ENCODE assay signal across 10 cellular contexts in the genomic region with DNA sequence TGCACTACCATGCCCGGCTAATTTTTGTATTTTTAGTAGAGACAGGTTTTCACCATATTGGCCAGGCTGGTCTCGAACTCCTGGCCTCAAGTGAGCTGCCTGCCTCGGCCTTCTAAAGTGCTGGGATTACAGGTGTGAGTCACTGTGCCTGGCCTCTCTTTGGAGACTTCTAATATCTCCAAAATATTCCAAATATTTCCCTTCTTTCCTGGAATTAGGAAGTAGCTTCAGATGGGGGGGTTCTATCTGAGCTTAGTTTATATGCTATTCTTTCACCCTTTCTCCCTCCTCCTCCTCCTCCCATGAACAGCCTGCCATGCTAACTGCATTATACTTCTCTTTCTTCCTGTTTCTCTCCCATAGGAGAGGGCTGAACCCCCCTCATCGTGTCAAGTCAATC. TPM values are rescaled to one million over a fixed set of nuclear protein-coding genes. Genes with fewer than 3 reads are reported as not detected.
A peak's percentile ranks its signal among the peaks of the same experiment; 100 is the strongest.
DNase-seq lines count a peak whose midpoint lies in the region; ATAC-seq, FAIRE-seq and TF ChIP-seq lines count a peak whose summit lies in the region.
"Not testable (repeated sequence)": the region's sequence is repeated elsewhere in the genome, so short reads cannot be mapped to it uniquely, and the experiment has no call there.
"Had no signal": no experiment of that assay in that cellular context is flagged by ENCODE, and none has a peak within 500 bp of the region (broad histone marks: within the 10 kb centered on the region; RNA-seq: fewer than 3 reads in every experiment).

No MANE protein-coding gene starts in this region.

- H4K20me1 ChIP-seq in HCT116 (ENCODE audit: insufficient read depth); HepG2 (ENCODE audit: insufficient read depth, low read length); osteoblast (ENCODE audit: insufficient read depth, low read length): not testable (repeated sequence)

- not testable (repeated sequence) for H3K9ac ChIP-seq in HCT116 (ENCODE audit: low read length); HepG2 (ENCODE audit: insufficient read depth, low read depth, low read length)

- H3K27ac Mint-ChIP-seq in activated B cell treated with CpG ODN at 0.5 μM for 24 hours: peak overlapping the region; percentile 79
- peak overlapping the region; percentile 99 for H3K27ac Mint-ChIP-seq in activated naive CD8-positive, alpha-beta T cell treated with anti-CD3 and anti-CD28 coated beads for 36 hours
- peak overlapping the region; percentile 92 to 95 for H3K27ac Mint-ChIP-seq in effector memory CD8-positive, alpha-beta T cell

- TF ChIP-seq RAD21 in HCT116 (IDR thresholded peaks at IDR 0.05; ENCODE audit: low read depth); HepG2 (CRISPR knock-in tag; IDR thresholded peaks at IDR 0.05): not testable (repeated sequence)

- not testable (repeated sequence) for TF ChIP-seq EP300 in HepG2 (IDR thresholded peaks at IDR 0.05; ENCODE audit: low read depth in 2 of 2, low read length in 2 of 2); HepG2 (CRISPR knock-in tag; IDR thresholded peaks at IDR 0.05; ENCODE audit: borderline replicate concordance); stomach (IDR thresholded peaks at IDR 0.05)

- H3K4me3 ChIP-seq in HCT116 (replicated peaks in 1 of 2; ENCODE audit: low read depth in 1 of 2, low read length in 2 of 2); HepG2 (replicated peaks in 1 of 3; ENCODE audit: insufficient read depth in 1 of 3, low read depth in 2 of 3, low read length in 3 of 3); osteoblast (ENCODE audit: insufficient read depth, low read length); stomach: not testable (repeated sequence)

- H3K36me3 ChIP-seq in HCT116 (ENCODE audit: control insufficient read depth in 1 of 2, insufficient read depth in 2 of 2, low read length in 2 of 2): not testable (repeated sequence)
- H3K36me3 ChIP-seq in HepG2 (replicated peaks in 1 of 2; ENCODE audit: control insufficient read depth in 1 of 2, insufficient read depth in 2 of 2, low read length in 2 of 2) (peaks cover 20 to 53% of the 10 kb centered on the region in 2 experiments), osteoblast (ENCODE audit: insufficient read depth, low read length) (peaks cover 12% of the 10 kb centered on the region), stomach (peaks cover 23 to 48% (median 44%) of the 10 kb centered on the region in 4 donors)

- H3K79me2 ChIP-seq in HCT116 (ENCODE audit: insufficient read depth, low read length) (peaks cover 13% of the 10 kb centered on the region; the same call in 1 of the 2 replicates), HepG2 (ENCODE audit: insufficient read depth, low read length) (peaks cover 48% of the 10 kb centered on the region), osteoblast (ENCODE audit: insufficient read depth, low read length) (peaks cover 21% of the 10 kb centered on the region)

- in situ Hi-C loops in HepG2 (cut with HindIII; ENCODE audit: extremely low pct_ligation_motif_present, low pct_unique_long_range_greater_than_20kb): not testable (repeated sequence)

- H3K9me3 ChIP-seq in HCT116 (ENCODE audit: control insufficient read depth in 1 of 2, insufficient read depth in 1 of 2, low read depth in 1 of 2, low read length in 2 of 2); HepG2 (ENCODE audit: low read length); osteoblast (ENCODE audit: low read depth, low read length); stomach: not testable (repeated sequence)

- H3K4me2 ChIP-seq in HCT116 (ENCODE audit: low read length) (peak overlapping the region; percentile 79; the same call in 1 of the 2 replicates), HepG2 (ENCODE audit: low read depth, low read length) (0 out of 2 replicates have a peak overlapping the region, but pooled peaks have one; percentile 86)
- H3K4me2 ChIP-seq in osteoblast (ENCODE audit: insufficient read depth, low read length): not testable (repeated sequence)

- CTCF ChIA-PET in HCT116 (lab: Charles Lee): interaction anchor here (1.7 kb wide), 1 partner anchor 11 kb away, joined by 10 read pairs; no protein-coding TSS in a partner anchor
- CTCF ChIA-PET in activated B cell treated with CpG ODN at 0.5 μM for 24 hours (lab: Charles Lee): interaction anchor here (0.6 to 2.2 kb wide), 3 partner anchors 11 to 40 kb away, joined by 3 to 8 read pairs (median 3); no protein-coding TSS in a partner anchor
- CTCF ChIA-PET in HepG2 (lab: Yijun Ruan, JAX; ENCODE audit: low intra/inter-chr PET ratio, low total read pairs): not testable (repeated sequence)

- not testable (repeated sequence) for H3K27me3 Mint-ChIP-seq in activated B cell treated with CpG ODN at 0.5 μM for 24 hours; activated naive CD8-positive, alpha-beta T cell treated with anti-CD3 and anti-CD28 coated beads for 36 hours; effector memory CD8-positive, alpha-beta T cell

- not testable (repeated sequence) for H3K4me3 Mint-ChIP-seq in activated B cell treated with CpG ODN at 0.5 μM for 24 hours
- peak overlapping the region; percentile 41 for H3K4me3 Mint-ChIP-seq in activated naive CD8-positive, alpha-beta T cell treated with anti-CD3 and anti-CD28 coated beads for 36 hours
- peak overlapping the region; percentile 91 to 92 for H3K4me3 Mint-ChIP-seq in effector memory CD8-positive, alpha-beta T cell

- POLR2A ChIA-PET in HCT116 (lab: Charles Lee): interaction anchor here (2.1 kb wide), 1 partner anchor 10 kb away, joined by 8 read pairs; the partner anchor contains the start of gene AGFG2
- POLR2A ChIA-PET in activated B cell treated with CpG ODN at 0.5 μM for 24 hours (lab: Charles Lee): interaction anchor here (1.5 to 2.4 kb wide), 3 partner anchors 9 to 119 kb away, joined by 3 to 14 read pairs (median 13); partner anchors contain the start of genes AGFG2, MEPCE and ZCWPW1
- POLR2A ChIA-PET in HepG2 (lab: Yijun Ruan, JAX): interaction anchor here (0.9 to 2.1 kb wide), 3 partner anchors 9 to 11 kb away, joined by 3 to 7 read pairs (median 7); partner anchors contain the start of gene AGFG2

- DNase-seq in A172 (ENCODE audit: low spot score) (peak; percentile 25), osteoblast (ENCODE audit: insufficient read length, low spot score, missing footprints) (peak; percentile 46)
- DNase-seq in HCT116 (ENCODE audit: low read depth, low spot score); activated B cell treated with CpG ODN at 0.5 μM for 24 hours; activated naive CD8-positive, alpha-beta T cell treated with anti-CD3 and anti-CD28 coated beads for 36 hours; effector memory CD8-positive, alpha-beta T cell; HepG2 (ENCODE audit: low spot score); stomach: not testable (repeated sequence)

- not testable (repeated sequence) for H3K9me2 ChIP-seq in HCT116 (ENCODE audit: insufficient read depth)

- not testable (repeated sequence) for H3K27me3 ChIP-seq in HCT116 (ENCODE audit: insufficient read depth, low read length); HepG2 (ENCODE audit: control insufficient read depth in 1 of 2, insufficient read depth in 2 of 2, low read length in 2 of 2); osteoblast (ENCODE audit: insufficient read depth, low read length); stomach

- not testable (repeated sequence) for BruUV-seq in HCT116 (replicated peaks; lab: Mats Ljungman, UMichigan); HepG2 (replicated peaks; lab: Mats Ljungman, UMichigan)

- not testable (repeated sequence) for TF ChIP-seq POLR2A in HCT116 (IDR thresholded peaks at IDR 0.05; ENCODE audit: borderline replicate concordance, extremely low read depth, insufficient read depth, insufficient read length); HepG2 (IDR thresholded peaks at IDR 0.05; ENCODE audit: insufficient read depth in 1 of 2, low read depth in 2 of 2, low read length in 2 of 2); stomach (IDR thresholded peaks at IDR 0.05)

- RAD21 ChIA-PET in HCT116 (lab: Charles Lee; ENCODE audit: low non-redundant PET in 1 of 2, low total read pairs in 2 of 2, uncharacterized antibody in 2 of 2, unreplicated experiment in 2 of 2): not testable (repeated sequence)

- TF ChIP-seq CTCF in HCT116 (IDR thresholded peaks at IDR 0.05 in 2 of 3, conservative IDR thresholded peaks at IDR 0.05 in 1 of 3; ENCODE audit: borderline replicate concordance in 1 of 3, insufficient read depth in 1 of 3, low read depth in 2 of 3, low read length in 2 of 3); activated B cell treated with CpG ODN at 0.5 μM for 24 hours (IDR thresholded peaks at IDR 0.05); HepG2 (CRISPR knock-in tag; IDR thresholded peaks at IDR 0.05); osteoblast (IDR thresholded peaks at IDR 0.05; ENCODE audit: extremely low read depth, low read depth, low read length); stomach (IDR thresholded peaks at IDR 0.05): not testable (repeated sequence)

- H3K4me1 ChIP-seq in HCT116 (ENCODE audit: control insufficient read depth in 1 of 2, insufficient read depth in 2 of 2, low read length in 2 of 2) (peaks cover 48 to 52% of the 10 kb centered on the region in 2 experiments), HepG2 (ENCODE audit: insufficient read depth, low read length) (peaks cover 86% of the 10 kb centered on the region), osteoblast (ENCODE audit: insufficient read depth, low read length) (peaks cover 50% of the 10 kb centered on the region), stomach (peaks cover 57 to 65% (median 63%) of the 10 kb centered on the region in 4 donors)

- peaks cover 65% of the 10 kb centered on the region for H3K4me1 Mint-ChIP-seq in activated B cell treated with CpG ODN at 0.5 μM for 24 hours
- H3K4me1 Mint-ChIP-seq in activated naive CD8-positive, alpha-beta T cell treated with anti-CD3 and anti-CD28 coated beads for 36 hours: peaks cover 66% of the 10 kb centered on the region
- H3K4me1 Mint-ChIP-seq in effector memory CD8-positive, alpha-beta T cell (ENCODE audit: low read depth in 2 of 2): peaks cover 65% of the 10 kb centered on the region in 2 donors

- H2AFZ ChIP-seq in HCT116 (ENCODE audit: low read depth, low read length, poor library complexity, severe bottlenecking); HepG2 (ENCODE audit: low read length); osteoblast (ENCODE audit: low read length): not testable (repeated sequence)

- intact Hi-C loops in HCT116 (cut with micrococcal nuclease); activated B cell treated with CpG ODN at 0.5 μM for 24 hours (cut with micrococcal nuclease); HepG2 (cut with micrococcal nuclease; ENCODE audit: unreplicated experiment); stomach (cut with DNase I; ENCODE audit: low total_unique reads): not testable (repeated sequence)

- H3K27ac ChIP-seq in HCT116 (ENCODE audit: low read depth, low read length); osteoblast (ENCODE audit: low read depth, low read length): not testable (repeated sequence)
- H3K27ac ChIP-seq in HepG2 (ENCODE audit: extremely low read length, insufficient read depth, low read length) (peak overlapping the region; percentile 94), stomach (peak overlapping the region in 4 of 5 donors; percentile 88 to 94 (median 90))

- peaks cover 12% of the 10 kb centered on the region for H3K36me3 Mint-ChIP-seq in activated B cell treated with CpG ODN at 0.5 μM for 24 hours (ENCODE audit: low read depth)
- H3K36me3 Mint-ChIP-seq in activated naive CD8-positive, alpha-beta T cell treated with anti-CD3 and anti-CD28 coated beads for 36 hours: peaks cover 46% of the 10 kb centered on the region
- H3K36me3 Mint-ChIP-seq in effector memory CD8-positive, alpha-beta T cell (ENCODE audit: insufficient read depth): peaks cover 42% of the 10 kb centered on the region

- not testable (repeated sequence) for ATAC-seq in HCT116; activated B cell treated with CpG ODN at 0.5 μM for 24 hours (ENCODE audit: low read depth); effector memory CD8-positive, alpha-beta T cell (replicated peaks); HepG2

- 91% methylated on average over 4 of the region's 4 CpGs for WGBS in HepG2 (ENCODE audit: low lambda C conversion rate)
- WGBS in stomach, 5 donors: 71 to 83% (median 81%) methylated on average over 4 of the region's 4 CpGs

- not testable (repeated sequence) for FAIRE-seq in HepG2 (lab: Jason Lieb, UNC)

- H3K9me3 Mint-ChIP-seq in activated B cell treated with CpG ODN at 0.5 μM for 24 hours; activated naive CD8-positive, alpha-beta T cell treated with anti-CD3 and anti-CD28 coated beads for 36 hours; effector memory CD8-positive, alpha-beta T cell: not testable (repeated sequence)

RNA-seq across cellular contexts. Expression of gene AGFG2, which starts 9.5 kb away (rescaled TPM):
- 6.8 and 8.8 TPM in 2 replicates for total RNA-seq in A172 (2014; rRNA removed; shearing (Covaris generic))
- total RNA-seq in HCT116 (2021; ENCODE audit: unreplicated experiment): 14.0 TPM
- 7.8 and 9.2 TPM in 2 replicates for polyA plus RNA-seq in HCT116 (2012)
- total RNA-seq in activated B cell treated with CpG ODN at 0.5 μM for 24 hours: 9.5 and 10.8 TPM in 2 replicates
- 10 to 100 TPM; 52.4 to 55.4 TPM for total RNA-seq in activated naive CD8-positive, alpha-beta T cell treated with anti-CD3 and anti-CD28 coated beads for 36 hours
- total RNA-seq in HepG2 (2016; rRNA removed; fragmentation: Illumina TruSeq; extraction: Trizol): 117 and 132 TPM in 2 replicates
- 31.9 and 33.3 TPM in 2 replicates for total RNA-seq in HepG2 (2016; cell fraction: cytosol; rRNA removed; fragmentation: Illumina TruSeq; extraction: Trizol; ENCODE audit: low read depth)
- total RNA-seq in HepG2 (2016; cell fraction: insoluble cytoplasmic fraction; rRNA removed; fragmentation: Illumina TruSeq; extraction: Trizol): 111 and 137 TPM in 2 replicates
- total RNA-seq in HepG2 (2016; cell fraction: membrane; rRNA removed; fragmentation: Illumina TruSeq; extraction: Trizol): 66.9 and 73.0 TPM in 2 replicates
- 58.2 and 67.9 TPM in 2 replicates for total RNA-seq in HepG2 (2016; cell fraction: nucleus; rRNA removed; fragmentation: Illumina TruSeq; extraction: Trizol)
- polyA plus RNA-seq in HepG2 (2011; rRNA removed): 125 and 127 TPM in 2 replicates
- polyA plus RNA-seq in HepG2 (2011; cell fraction: cytosol; rRNA removed): 56.3 and 126 TPM in 2 replicates
- 211 and 341 TPM in 2 replicates for polyA plus RNA-seq in HepG2 (2011; cell fraction: nucleus; rRNA removed)
- polyA plus RNA-seq in HepG2 (2012): 63.5 and 68.9 TPM in 2 replicates
- 20.7 and 23.5 TPM in 2 replicates for polyA plus RNA-seq in HepG2 (2016; cell fraction: cytosol; fragmentation: Illumina TruSeq; extraction: Trizol; ENCODE audit: low read depth)
- polyA plus RNA-seq in HepG2 (2016; cell fraction: insoluble cytoplasmic fraction; fragmentation: Illumina TruSeq; extraction: Trizol; ENCODE audit: low read depth): 136 and 157 TPM in 2 replicates
- polyA plus RNA-seq in HepG2 (2016; cell fraction: membrane; fragmentation: Illumina TruSeq; extraction: Trizol; ENCODE audit: low read depth): 44.8 and 50.5 TPM in 2 replicates
- 131 TPM in 2 replicates for polyA plus RNA-seq in HepG2 (2016; cell fraction: nucleus; fragmentation: Illumina TruSeq; extraction: Trizol; ENCODE audit: insufficient read depth, low read depth)
- polyA minus RNA-seq in HepG2 (2011; rRNA and poly(A)+ RNA removed; ENCODE audit: low replicate concordance): 24.8 and 334 TPM in 2 replicates
- 131 and 176 TPM in 2 replicates for polyA minus RNA-seq in HepG2 (2011; cell fraction: cytosol; rRNA and poly(A)+ RNA removed)
- 107 and 124 TPM in 2 replicates for polyA minus RNA-seq in HepG2 (2011; cell fraction: nucleus; rRNA and poly(A)+ RNA removed)
- 6.5 and 9.4 TPM in 2 replicates for total RNA-seq in osteoblast
- 100 to 1,000 TPM in 1 of 5 donors, 10 to 100 TPM in 3, 1 to 10 TPM in 1; 8.4 to 154 (median 16.4) TPM for total RNA-seq in stomach
- polyA plus RNA-seq in stomach: 10 to 100 TPM in 2 of 3 donors, 1 to 10 TPM in 1; 7.9 to 11.0 (median 10.2) TPM

RNA-seq across cellular contexts. Expression of gene SAP25, which starts 25.2 kb away (rescaled TPM):
- total RNA-seq in A172 (2014; rRNA removed; shearing (Covaris generic)): 0.19 and 0.55 TPM in 2 replicates
- 4.4 TPM for total RNA-seq in HCT116 (2021; ENCODE audit: unreplicated experiment)
- polyA plus RNA-seq in HCT116 (2012): 2.9 and 3.0 TPM in 2 replicates
- 13.8 and 24.1 TPM in 2 replicates for total RNA-seq in activated B cell treated with CpG ODN at 0.5 μM for 24 hours
- total RNA-seq in activated naive CD8-positive, alpha-beta T cell treated with anti-CD3 and anti-CD28 coated beads for 36 hours: 1 to 10 TPM; 4.4 to 6.0 TPM
- total RNA-seq in HepG2 (2016; rRNA removed; fragmentation: Illumina TruSeq; extraction: Trizol): 0.15 TPM in 1 of 2 replicates, not detected in the other
- total RNA-seq in HepG2 (2016; cell fraction: cytosol; rRNA removed; fragmentation: Illumina TruSeq; extraction: Trizol; ENCODE audit: low read depth): not detected in 2 replicates
- not detected in 2 replicates for total RNA-seq in HepG2 (2016; cell fraction: insoluble cytoplasmic fraction; rRNA removed; fragmentation: Illumina TruSeq; extraction: Trizol)
- total RNA-seq in HepG2 (2016; cell fraction: membrane; rRNA removed; fragmentation: Illumina TruSeq; extraction: Trizol): not detected in 2 replicates
- not detected in 2 replicates for total RNA-seq in HepG2 (2016; cell fraction: nucleus; rRNA removed; fragmentation: Illumina TruSeq; extraction: Trizol)
- polyA plus RNA-seq in HepG2 (2011; rRNA removed): 0.20 TPM in 2 replicates
- polyA plus RNA-seq in HepG2 (2011; cell fraction: cytosol; rRNA removed): 0.13 TPM in 1 of 2 replicates, not detected in the other
- 2.5 and 2.6 TPM in 2 replicates for polyA plus RNA-seq in HepG2 (2011; cell fraction: nucleus; rRNA removed)
- 0.70 and 1.9 TPM in 2 replicates for polyA plus RNA-seq in HepG2 (2012)
- polyA plus RNA-seq in HepG2 (2016; cell fraction: cytosol; fragmentation: Illumina TruSeq; extraction: Trizol; ENCODE audit: low read depth): 0.32 and 0.41 TPM in 2 replicates
- polyA plus RNA-seq in HepG2 (2016; cell fraction: insoluble cytoplasmic fraction; fragmentation: Illumina TruSeq; extraction: Trizol; ENCODE audit: low read depth): not detected in 2 replicates
- not detected in 2 replicates for polyA plus RNA-seq in HepG2 (2016; cell fraction: membrane; fragmentation: Illumina TruSeq; extraction: Trizol; ENCODE audit: low read depth)
- not detected in 2 replicates for polyA plus RNA-seq in HepG2 (2016; cell fraction: nucleus; fragmentation: Illumina TruSeq; extraction: Trizol; ENCODE audit: insufficient read depth, low read depth)
- polyA minus RNA-seq in HepG2 (2011; rRNA and poly(A)+ RNA removed; ENCODE audit: low replicate concordance): not detected in 2 replicates
- polyA minus RNA-seq in HepG2 (2011; cell fraction: cytosol; rRNA and poly(A)+ RNA removed): not detected in 2 replicates
- polyA minus RNA-seq in HepG2 (2011; cell fraction: nucleus; rRNA and poly(A)+ RNA removed): not detected in 2 replicates
- not detected in 2 replicates for total RNA-seq in osteoblast
- total RNA-seq in stomach: 1 to 10 TPM in 1 of 5 donors, under 1 TPM in 1, not detected in 3; 0.92 to 1.8 TPM
- polyA plus RNA-seq in stomach: 1 to 10 TPM; 1.4 to 4.7 (median 2.3) TPM
- total RNA-seq: kidney epithelial cell had no signal

RNA-seq across cellular contexts. Expression of gene LRCH4, which starts 37.5 kb away (rescaled TPM):
- total RNA-seq in A172 (2014; rRNA removed; shearing (Covaris generic)): 10.7 and 11.4 TPM in 2 replicates
- total RNA-seq in HCT116 (2021; ENCODE audit: unreplicated experiment): 47.9 TPM
- 33.3 and 36.1 TPM in 2 replicates for polyA plus RNA-seq in HCT116 (2012)
- total RNA-seq in activated B cell treated with CpG ODN at 0.5 μM for 24 hours: 137 and 174 TPM in 2 replicates
- 10 to 100 TPM; 65.6 to 68.1 TPM for total RNA-seq in activated naive CD8-positive, alpha-beta T cell treated with anti-CD3 and anti-CD28 coated beads for 36 hours
- 2.9 and 7.0 TPM in 2 replicates for total RNA-seq in HepG2 (2016; rRNA removed; fragmentation: Illumina TruSeq; extraction: Trizol)
- 10.0 and 10.9 TPM in 2 replicates for total RNA-seq in HepG2 (2016; cell fraction: cytosol; rRNA removed; fragmentation: Illumina TruSeq; extraction: Trizol; ENCODE audit: low read depth)
- 3.0 and 6.9 TPM in 2 replicates for total RNA-seq in HepG2 (2016; cell fraction: insoluble cytoplasmic fraction; rRNA removed; fragmentation: Illumina TruSeq; extraction: Trizol)
- total RNA-seq in HepG2 (2016; cell fraction: membrane; rRNA removed; fragmentation: Illumina TruSeq; extraction: Trizol): 2.9 and 3.8 TPM in 2 replicates
- total RNA-seq in HepG2 (2016; cell fraction: nucleus; rRNA removed; fragmentation: Illumina TruSeq; extraction: Trizol): 9.9 and 11.5 TPM in 2 replicates
- 9.3 and 11.1 TPM in 2 replicates for polyA plus RNA-seq in HepG2 (2011; rRNA removed)
- 1.9 and 2.9 TPM in 2 replicates for polyA plus RNA-seq in HepG2 (2011; cell fraction: cytosol; rRNA removed)
- 106 and 117 TPM in 2 replicates for polyA plus RNA-seq in HepG2 (2011; cell fraction: nucleus; rRNA removed)
- polyA plus RNA-seq in HepG2 (2012): 10.1 and 13.5 TPM in 2 replicates
- polyA plus RNA-seq in HepG2 (2016; cell fraction: cytosol; fragmentation: Illumina TruSeq; extraction: Trizol; ENCODE audit: low read depth): 1.1 and 1.2 TPM in 2 replicates
- polyA plus RNA-seq in HepG2 (2016; cell fraction: insoluble cytoplasmic fraction; fragmentation: Illumina TruSeq; extraction: Trizol; ENCODE audit: low read depth): 5.9 and 7.3 TPM in 2 replicates
- 1.5 and 2.1 TPM in 2 replicates for polyA plus RNA-seq in HepG2 (2016; cell fraction: membrane; fragmentation: Illumina TruSeq; extraction: Trizol; ENCODE audit: low read depth)
- polyA plus RNA-seq in HepG2 (2016; cell fraction: nucleus; fragmentation: Illumina TruSeq; extraction: Trizol; ENCODE audit: insufficient read depth, low read depth): 38.5 and 39.0 TPM in 2 replicates
- 11.4 and 13.8 TPM in 2 replicates for polyA minus RNA-seq in HepG2 (2011; rRNA and poly(A)+ RNA removed; ENCODE audit: low replicate concordance)
- 8.0 and 17.6 TPM in 2 replicates for polyA minus RNA-seq in HepG2 (2011; cell fraction: cytosol; rRNA and poly(A)+ RNA removed)
- 25.9 and 27.4 TPM in 2 replicates for polyA minus RNA-seq in HepG2 (2011; cell fraction: nucleus; rRNA and poly(A)+ RNA removed)
- 14.5 and 18.0 TPM in 2 replicates for total RNA-seq in osteoblast
- 100 to 1,000 TPM in 3 of 5 donors, 10 to 100 TPM in 2; 23.7 to 263 (median 154) TPM for total RNA-seq in stomach
- polyA plus RNA-seq in stomach: 10 to 100 TPM; 23.5 to 39.5 (median 26.0) TPM

RNA-seq across cellular contexts. Expression of gene FBXO24, which starts 37.7 kb away (rescaled TPM):
- 0.48 TPM in 1 of 2 replicates, not detected in the other for total RNA-seq in A172 (2014; rRNA removed; shearing (Covaris generic))
- total RNA-seq in HCT116 (2021; ENCODE audit: unreplicated experiment): 2.1 TPM
- polyA plus RNA-seq in HCT116 (2012): 1.8 and 2.1 TPM in 2 replicates
- 0.29 and 1.9 TPM in 2 replicates for total RNA-seq in activated B cell treated with CpG ODN at 0.5 μM for 24 hours
- under 1 TPM; 0.54 to 0.80 TPM for total RNA-seq in activated naive CD8-positive, alpha-beta T cell treated with anti-CD3 and anti-CD28 coated beads for 36 hours
- 0.13 and 0.20 TPM in 2 replicates for total RNA-seq in HepG2 (2016; rRNA removed; fragmentation: Illumina TruSeq; extraction: Trizol)
- total RNA-seq in HepG2 (2016; cell fraction: cytosol; rRNA removed; fragmentation: Illumina TruSeq; extraction: Trizol; ENCODE audit: low read depth): 0.18 and 0.61 TPM in 2 replicates
- 0.24 TPM in 1 of 2 replicates, not detected in the other for total RNA-seq in HepG2 (2016; cell fraction: insoluble cytoplasmic fraction; rRNA removed; fragmentation: Illumina TruSeq; extraction: Trizol)
- total RNA-seq in HepG2 (2016; cell fraction: membrane; rRNA removed; fragmentation: Illumina TruSeq; extraction: Trizol): 0.12 and 0.21 TPM in 2 replicates
- 0.56 TPM in 1 of 2 replicates, not detected in the other for total RNA-seq in HepG2 (2016; cell fraction: nucleus; rRNA removed; fragmentation: Illumina TruSeq; extraction: Trizol)
- polyA plus RNA-seq in HepG2 (2011; rRNA removed): 0.31 and 0.55 TPM in 2 replicates
- 0.31 and 0.32 TPM in 2 replicates for polyA plus RNA-seq in HepG2 (2011; cell fraction: cytosol; rRNA removed)
- 2.0 and 2.1 TPM in 2 replicates for polyA plus RNA-seq in HepG2 (2011; cell fraction: nucleus; rRNA removed)
- 0.15 and 0.31 TPM in 2 replicates for polyA plus RNA-seq in HepG2 (2012)
- polyA plus RNA-seq in HepG2 (2016; cell fraction: cytosol; fragmentation: Illumina TruSeq; extraction: Trizol; ENCODE audit: low read depth): 0.08 and 0.10 TPM in 2 replicates
- 0.21 and 0.26 TPM in 2 replicates for polyA plus RNA-seq in HepG2 (2016; cell fraction: insoluble cytoplasmic fraction; fragmentation: Illumina TruSeq; extraction: Trizol; ENCODE audit: low read depth)
- polyA plus RNA-seq in HepG2 (2016; cell fraction: membrane; fragmentation: Illumina TruSeq; extraction: Trizol; ENCODE audit: low read depth): 0.14 and 0.22 TPM in 2 replicates
- polyA plus RNA-seq in HepG2 (2016; cell fraction: nucleus; fragmentation: Illumina TruSeq; extraction: Trizol; ENCODE audit: insufficient read depth, low read depth): 0.38 and 0.51 TPM in 2 replicates
- polyA minus RNA-seq in HepG2 (2011; rRNA and poly(A)+ RNA removed; ENCODE audit: low replicate concordance): 0.80 and 0.94 TPM in 2 replicates
- polyA minus RNA-seq in HepG2 (2011; cell fraction: cytosol; rRNA and poly(A)+ RNA removed): not detected in 2 replicates
- polyA minus RNA-seq in HepG2 (2011; cell fraction: nucleus; rRNA and poly(A)+ RNA removed): 0.26 and 0.50 TPM in 2 replicates
- under 0.01 and 0.36 TPM in 2 replicates for total RNA-seq in osteoblast
- under 1 TPM in 3 of 5 donors, not detected in 2; 0.37 to 0.45 (median 0.43) TPM for total RNA-seq in stomach
- under 1 TPM in 2 of 3 donors, not detected in 1; 0.44 to 0.88 TPM for polyA plus RNA-seq in stomach
- total RNA-seq: SJCRH30 had no signal

RNA-seq across cellular contexts. Expression of gene PCOLCE, which starts 53.7 kb away (rescaled TPM):
- 18.0 and 38.9 TPM in 2 replicates for total RNA-seq in A172 (2014; rRNA removed; shearing (Covaris generic))
- total RNA-seq in HCT116 (2021; ENCODE audit: unreplicated experiment): 12.4 TPM
- polyA plus RNA-seq in HCT116 (2012): 12.0 and 16.8 TPM in 2 replicates
- 5.4 and 5.8 TPM in 2 replicates for total RNA-seq in activated B cell treated with CpG ODN at 0.5 μM for 24 hours
- total RNA-seq in activated naive CD8-positive, alpha-beta T cell treated with anti-CD3 and anti-CD28 coated beads for 36 hours: 1 to 10 TPM; 4.0 TPM
- total RNA-seq in HepG2 (2016; rRNA removed; fragmentation: Illumina TruSeq; extraction: Trizol): 3.9 and 16.0 TPM in 2 replicates
- 2.1 and 2.3 TPM in 2 replicates for total RNA-seq in HepG2 (2016; cell fraction: cytosol; rRNA removed; fragmentation: Illumina TruSeq; extraction: Trizol; ENCODE audit: low read depth)
- 3.3 and 18.3 TPM in 2 replicates for total RNA-seq in HepG2 (2016; cell fraction: insoluble cytoplasmic fraction; rRNA removed; fragmentation: Illumina TruSeq; extraction: Trizol)
- 1.9 and 2.0 TPM in 2 replicates for total RNA-seq in HepG2 (2016; cell fraction: membrane; rRNA removed; fragmentation: Illumina TruSeq; extraction: Trizol)
- 20.4 and 23.8 TPM in 2 replicates for total RNA-seq in HepG2 (2016; cell fraction: nucleus; rRNA removed; fragmentation: Illumina TruSeq; extraction: Trizol)
- polyA plus RNA-seq in HepG2 (2011; rRNA removed): 5.3 and 6.9 TPM in 2 replicates
- 3.1 and 3.4 TPM in 2 replicates for polyA plus RNA-seq in HepG2 (2011; cell fraction: cytosol; rRNA removed)
- polyA plus RNA-seq in HepG2 (2011; cell fraction: nucleus; rRNA removed): 62.1 and 64.1 TPM in 2 replicates
- 15.6 and 28.9 TPM in 2 replicates for polyA plus RNA-seq in HepG2 (2012)
- polyA plus RNA-seq in HepG2 (2016; cell fraction: cytosol; fragmentation: Illumina TruSeq; extraction: Trizol; ENCODE audit: low read depth): 3.5 and 3.8 TPM in 2 replicates
- 6.3 and 9.1 TPM in 2 replicates for polyA plus RNA-seq in HepG2 (2016; cell fraction: insoluble cytoplasmic fraction; fragmentation: Illumina TruSeq; extraction: Trizol; ENCODE audit: low read depth)
- 3.4 and 3.6 TPM in 2 replicates for polyA plus RNA-seq in HepG2 (2016; cell fraction: membrane; fragmentation: Illumina TruSeq; extraction: Trizol; ENCODE audit: low read depth)
- polyA plus RNA-seq in HepG2 (2016; cell fraction: nucleus; fragmentation: Illumina TruSeq; extraction: Trizol; ENCODE audit: insufficient read depth, low read depth): 81.2 and 84.3 TPM in 2 replicates
- polyA minus RNA-seq in HepG2 (2011; rRNA and poly(A)+ RNA removed; ENCODE audit: low replicate concordance): 1.7 and 2.2 TPM in 2 replicates
- polyA minus RNA-seq in HepG2 (2011; cell fraction: cytosol; rRNA and poly(A)+ RNA removed): 3.4 and 4.9 TPM in 2 replicates
- 7.1 and 9.0 TPM in 2 replicates for polyA minus RNA-seq in HepG2 (2011; cell fraction: nucleus; rRNA and poly(A)+ RNA removed)
- total RNA-seq in osteoblast: 231 and 259 TPM in 2 replicates
- total RNA-seq in stomach: 100 to 1,000 TPM in 1 of 5 donors, 10 to 100 TPM in 4; 15.8 to 129 (median 37.8) TPM
- 10 to 100 TPM; 15.6 to 25.0 (median 18.6) TPM for polyA plus RNA-seq in stomach
